Comparison of ENCODE assay signal across 19 cellular contexts in the genomic region with DNA sequence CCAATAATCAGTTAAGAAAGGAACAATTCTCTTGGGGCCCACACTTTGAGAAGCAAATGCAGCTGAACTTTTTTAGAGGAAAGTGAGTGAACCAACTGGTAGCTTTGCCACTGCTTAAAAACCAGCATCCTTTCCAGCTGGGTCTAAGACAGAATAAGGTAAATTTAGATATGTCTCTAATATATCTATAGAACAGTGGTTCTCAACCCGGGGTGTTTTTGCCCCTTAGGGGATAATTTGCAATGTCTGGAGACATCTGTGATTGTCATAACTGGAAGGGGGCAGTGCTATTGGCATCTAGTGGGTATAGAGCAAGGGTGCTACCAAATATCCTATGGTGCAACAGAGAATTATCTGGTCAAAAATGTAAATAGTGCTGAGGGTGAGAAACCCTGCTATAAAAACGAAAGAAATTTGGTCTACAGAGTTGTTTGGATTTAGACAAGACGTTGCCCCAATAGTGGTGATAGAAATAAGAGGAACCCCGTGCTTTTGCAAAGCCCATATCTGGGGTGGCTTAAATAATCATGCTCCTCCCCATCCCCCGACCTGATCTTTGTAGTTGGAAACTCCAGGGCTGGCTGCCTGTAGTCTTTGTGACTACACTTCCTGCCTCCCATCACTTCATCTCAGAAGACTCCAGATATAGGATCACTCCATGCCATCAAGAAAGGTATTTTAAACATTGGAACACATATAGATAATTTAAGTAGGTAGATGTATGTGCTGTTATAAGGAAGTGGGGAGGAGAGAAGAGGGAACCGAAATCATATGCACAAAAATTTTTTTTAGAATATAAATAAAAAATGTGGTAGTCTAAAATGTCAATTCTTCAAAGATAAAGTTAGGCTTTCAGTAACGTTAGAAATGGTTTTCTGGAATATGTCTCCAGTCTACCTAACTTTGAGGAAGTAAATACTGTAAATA. TPM values are rescaled to one million over a fixed set of nuclear protein-coding genes. Genes with fewer than 3 reads are reported as not detected.
DNase-seq lines count a peak whose midpoint lies in the region; ATAC-seq and TF ChIP-seq lines count a peak whose summit lies in the region.
"Had no signal": no experiment of that assay in that cellular context is flagged by ENCODE, and none has a peak within 500 bp of the region (broad histone marks: within the 10 kb centered on the region; RNA-seq: fewer than 3 reads in every experiment).

TLR7 (plus strand) TSS at position 622 of the 927 bp plus-strand sequence. CDS start 507 bp downstream, outside the sequence.

- peaks cover 44% of the 10 kb centered on the region; the same call in 1 of the 2 replicates for H3K79me2 ChIP-seq in OCI-LY7 (ENCODE audit: insufficient read depth, low read depth, low read length)
- H3K79me2 ChIP-seq in GM23248 (ENCODE audit: insufficient read depth) = no peaks in the 10 kb centered on the region

- H3K4me1 Mint-ChIP-seq in stimulated activated naive B cell treated with anti-CD40 and anti-IgM and Interleukin-4, amounts not matched to agents 10 μg/mL and 1 μg/mL and 100 μg/mL, for 72 hours = peaks cover 23 to 32% of the 10 kb centered on the region in 2 donors
- H3K4me1 Mint-ChIP-seq in CD8-positive, alpha-beta memory T cell = no peaks in the 10 kb centered on the region

- H3K27ac ChIP-seq in OCI-LY7 (ENCODE audit: low read depth, low read length, poor library complexity, severe bottlenecking) = peak within 1 kb of the TSS; percentile 90
- H3K27ac ChIP-seq in GM23248 = no peak within 1 kb of the TSS
- no peak within 1 kb of the TSS for H3K27ac ChIP-seq in CD8-positive, alpha-beta memory T cell (ENCODE audit: low read depth, low read length)
- H3K27ac ChIP-seq: suprapubic skin had no signal

- intact Hi-C loops in OCI-LY7 (cut with micrococcal nuclease; ENCODE audit: unreplicated experiment) = loop anchor here (5.0 to 10.0 kb wide), 2 partner anchors 91 to 218 kb away; no protein-coding TSS in a partner anchor

- CTCF ChIA-PET in OCI-LY7 (lab: Charles Lee; ENCODE audit: unreplicated experiment) = interaction anchor here (1.1 kb wide), 1 partner anchor 24 kb away, joined by 3 read pairs; no protein-coding TSS in a partner anchor
- CTCF ChIA-PET in CD8-positive, alpha-beta memory T cell (lab: Charles Lee) = no interaction called here

- H3K36me3 ChIP-seq in OCI-LY7 (ENCODE audit: insufficient read depth, low read length) = peaks cover 14% of the 10 kb centered on the region
- no peaks in the 10 kb centered on the region for H3K36me3 ChIP-seq in GM23248 (ENCODE audit: low read depth)
- no peaks in the 10 kb centered on the region for H3K36me3 ChIP-seq in CD8-positive, alpha-beta memory T cell (ENCODE audit: insufficient read depth, low read length)
- H3K36me3 ChIP-seq: suprapubic skin had no signal

- peak; percentile 22 for DNase-seq in SIG-M5 treated with dmso at 0.1 percent for 504 hours (lab: John Stamatoyannopoulos, UW; ENCODE audit: unreplicated experiment)
- no peak for DNase-seq in SIG-M5 (lab: John Stamatoyannopoulos, UW)
- DNase-seq in OCI-LY7 (ENCODE audit: low spot score) = peak; percentile 58
- no peak for DNase-seq in stimulated activated naive B cell treated with anti-CD40 and anti-IgM and Interleukin-4, amounts not matched to agents 10 μg/mL and 1 μg/mL and 100 μg/mL, for 72 hours
- no peak for DNase-seq in GM23248
- no peak for DNase-seq in CD8-positive, alpha-beta memory T cell
- DNase-seq: 8988T; activated CD8-positive, alpha-beta memory T cell treated with anti-CD3 and anti-CD28 coated beads for 24 hours; activated naive CD4-positive, alpha-beta T cell; foreskin melanocyte; HFFc6; NCI-H1694; NCI-H82; occipital lobe; SHP77 treated with DMSO at 0.1 percent for 48 hours had no signal

- H3K9me3 Mint-ChIP-seq in stimulated activated naive B cell treated with anti-CD40 and anti-IgM and Interleukin-4, amounts not matched to agents 10 μg/mL and 1 μg/mL and 100 μg/mL, for 72 hours = peaks cover 2 to 8% of the 10 kb centered on the region in 2 donors
- peaks cover 0 to 5% (median 3%) of the 10 kb centered on the region in 5 donors for H3K9me3 Mint-ChIP-seq in CD8-positive, alpha-beta memory T cell
- H3K9me3 Mint-ChIP-seq: HFFc6 had no signal

- H3K4me2 ChIP-seq in OCI-LY7 (ENCODE audit: low read length) (peak within 1 kb of the TSS; percentile 67), GM23248 (ENCODE audit: unreplicated experiment) (no peak within 1 kb of the TSS)

- H3K4me3 Mint-ChIP-seq in stimulated activated naive B cell treated with anti-CD40 and anti-IgM and Interleukin-4, amounts not matched to agents 10 μg/mL and 1 μg/mL and 100 μg/mL, for 72 hours = peak within 1 kb of the TSS; percentile 80 to 84
- no peak within 1 kb of the TSS for H3K4me3 Mint-ChIP-seq in CD8-positive, alpha-beta memory T cell
- H3K4me3 Mint-ChIP-seq: HFFc6 had no signal

- no peak within 1 kb of the TSS for H3K9ac ChIP-seq in GM23248

- no peaks in the 10 kb centered on the region for H3K9me2 ChIP-seq in OCI-LY7 (ENCODE audit: insufficient read depth, low read length)
- no peaks in the 10 kb centered on the region for H3K9me2 ChIP-seq in GM23248 (ENCODE audit: insufficient read depth)

- H4K20me1 ChIP-seq in OCI-LY7 (ENCODE audit: insufficient read depth, low read length) (no peaks in the 10 kb centered on the region), GM23248 (ENCODE audit: insufficient read depth) (no peaks in the 10 kb centered on the region)

- H3K4me3 ChIP-seq in OCI-LY7 (ENCODE audit: low read depth, low read length, poor library complexity, severe bottlenecking) = peak within 1 kb of the TSS; percentile 67
- H3K4me3 ChIP-seq in GM23248 = no peak within 1 kb of the TSS
- H3K4me3 ChIP-seq in CD8-positive, alpha-beta memory T cell (ENCODE audit: low read length) = no peak within 1 kb of the TSS
- H3K4me3 ChIP-seq: skin epidermis, suprapubic skin had no signal

- H2AFZ ChIP-seq in OCI-LY7 (ENCODE audit: low read length) (peak within 1 kb of the TSS; percentile 63; the same call in 1 of the 2 replicates), GM23248 (no peak within 1 kb of the TSS)

- no peaks in the 10 kb centered on the region for H3F3A ChIP-seq in GM23248 (ENCODE audit: insufficient read depth)

- 15 to 24% methylated on average over 7 of the region's 7 CpGs for WGBS in GM23248 (ENCODE audit: low coverage in 1 of 2, low lambda C conversion rate in 2 of 2, missing lambda C conversion rate in 2 of 2), 2 experiments

- H3K4me1 ChIP-seq in OCI-LY7 (ENCODE audit: insufficient read depth, low read length, poor library complexity, severe bottlenecking) (peaks cover 65% of the 10 kb centered on the region), GM23248 (ENCODE audit: insufficient read depth) (no peaks in the 10 kb centered on the region)
- H3K4me1 ChIP-seq in CD8-positive, alpha-beta memory T cell (ENCODE audit: insufficient read depth, low read length) = no peaks in the 10 kb centered on the region
- H3K4me1 ChIP-seq: suprapubic skin had no signal

- no TSS peak for BruUV-seq in OCI-LY7 (replicated peaks; lab: Mats Ljungman, UMichigan)

- peaks cover 0 to 7% of the 10 kb centered on the region in 2 donors for H3K27me3 Mint-ChIP-seq in stimulated activated naive B cell treated with anti-CD40 and anti-IgM and Interleukin-4, amounts not matched to agents 10 μg/mL and 1 μg/mL and 100 μg/mL, for 72 hours
- H3K27me3 Mint-ChIP-seq in CD8-positive, alpha-beta memory T cell = peaks cover 7 to 9% of the 10 kb centered on the region in 2 donors

- TF ChIP-seq CTCF in OCI-LY7 (conservative IDR thresholded peaks at IDR 0.05; ENCODE audit: low read length) = no peak

- POLR2A ChIA-PET in OCI-LY7 (lab: Charles Lee) = interaction anchor here (0.6 to 2.7 kb wide), 7 partner anchors 9 to 91 kb away, joined by 3 to 12 read pairs (median 3); partner anchors contain the start of gene PRPS2
- POLR2A ChIA-PET in CD8-positive, alpha-beta memory T cell (lab: Charles Lee) = no interaction called here

- peak; percentile 43 for ATAC-seq in HG02610 (IDR thresholded peaks at IDR 0.05; ENCODE audit: unreplicated experiment)
- ATAC-seq in stimulated activated naive B cell treated with anti-CD40 and anti-IgM and Interleukin-4, amounts not matched to agents 10 μg/mL and 1 μg/mL and 100 μg/mL, for 72 hours (replicated peaks) = peak; percentile 52 to 68
- no peak for ATAC-seq in HG03571 (IDR thresholded peaks at IDR 0.05; ENCODE audit: unreplicated experiment)

- H3K27me3 ChIP-seq in GM23248 (replicated peaks; ENCODE audit: insufficient read depth) = no peaks in the 10 kb centered on the region
- H3K27me3 ChIP-seq in CD8-positive, alpha-beta memory T cell (ENCODE audit: insufficient read depth, low read length, poor library complexity, severe bottlenecking) = no peaks in the 10 kb centered on the region
- H3K27me3 ChIP-seq: suprapubic skin had no signal

- peak within 1 kb of the TSS; percentile 93 for H3K27ac Mint-ChIP-seq in stimulated activated naive B cell treated with anti-CD40 and anti-IgM and Interleukin-4, amounts not matched to agents 10 μg/mL and 1 μg/mL and 100 μg/mL, for 72 hours
- H3K27ac Mint-ChIP-seq in CD8-positive, alpha-beta memory T cell = no peak within 1 kb of the TSS
- H3K27ac Mint-ChIP-seq: HFFc6 had no signal

- H3K36me3 Mint-ChIP-seq in stimulated activated naive B cell treated with anti-CD40 and anti-IgM and Interleukin-4, amounts not matched to agents 10 μg/mL and 1 μg/mL and 100 μg/mL, for 72 hours = peaks cover 0 to 12% of the 10 kb centered on the region in 2 donors
- no peaks in the 10 kb centered on the region for H3K36me3 Mint-ChIP-seq in CD8-positive, alpha-beta memory T cell

- H3K9me3 ChIP-seq in OCI-LY7 (ENCODE audit: low read length) (no peaks in the 10 kb centered on the region; the same call in 1 of the 2 replicates), GM23248 (ENCODE audit: low read depth) (no peaks in the 10 kb centered on the region)
- no peaks in the 10 kb centered on the region for H3K9me3 ChIP-seq in CD8-positive, alpha-beta memory T cell (ENCODE audit: low read length)
- H3K9me3 ChIP-seq: suprapubic skin had no signal

- in situ Hi-C loops in GM23248 (cut with MboI) = no loop called here

RNA-seq across cellular contexts. Expression of gene TLR7, which starts in this region (rescaled TPM):
- 9.9 and 13.9 TPM in 2 replicates for total RNA-seq in OCI-LY7 (2014; rRNA removed; shearing (Covaris generic))
- total RNA-seq in OCI-LY7 (2022) = 11.4 and 12.1 TPM in 2 replicates
- total RNA-seq in GM23248 (2014; rRNA removed; shearing (Covaris generic)) = not detected in 2 replicates
- polyA plus RNA-seq in GM23248 (2016; fragmentation: Nextera tagmentation; extraction: Ambion mirVana) = not detected in 2 replicates
- total RNA-seq in CD8-positive, alpha-beta memory T cell = not detected
- polyA plus RNA-seq in CD8-positive, alpha-beta memory T cell = not detected
- total RNA-seq: HFFc6 had no signal

Comparison
In these comparisons a context has a peak if more than half of its experiments do, and no peak if none do; other contexts are left out.
1. RNA of gene TLR7 (total RNA-seq): 9.9 to 13.9 TPM in OCI-LY7; not detected in CD8-positive, alpha-beta memory T cell and not detected in GM23248; every median in the first group is over 10 times any median in the second.
2. DNase-seq: peak in SIG-M5 treated with dmso at 0.1 percent for 504 hours (single experiment) and OCI-LY7 (single experiment); none in SIG-M5 (single experiment), stimulated activated naive B cell treated with anti-CD40 and anti-IgM and Interleukin-4, amounts not matched to agents 10 μg/mL and 1 μg/mL and 100 μg/mL, for 72 hours (single experiment), GM23248 (single experiment) and CD8-positive, alpha-beta memory T cell (0 of 5).
3. H3K4me3 Mint-ChIP-seq: peak in stimulated activated naive B cell treated with anti-CD40 and anti-IgM and Interleukin-4, amounts not matched to agents 10 μg/mL and 1 μg/mL and 100 μg/mL, for 72 hours (2 of 2); none in CD8-positive, alpha-beta memory T cell (0 of 7).